ENCODE assay signal across 1 cellular context in genomic region chr12:116601933-116602809, GRCh38.
TF ChIP-seq lines count a peak whose summit lies in the region.

No MANE protein-coding gene starts in this region.

TF ChIP-seq in GM23338, 12 proteins besides CTCF, POLR2A, EP300 and RAD21 (continued from another document):
- no peak for TF ChIP-seq REST (IDR thresholded peaks at IDR 0.05; ENCODE audit: unreplicated experiment)
- no peak for TF ChIP-seq CREB1 (CRISPR knock-in tag; IDR thresholded peaks at IDR 0.05; ENCODE audit: low read depth)
- no peak for TF ChIP-seq NANOG (IDR thresholded peaks at IDR 0.05; ENCODE audit: borderline replicate concordance)
